ENCODE assay signal across 16 cellular contexts in the genomic region with DNA sequence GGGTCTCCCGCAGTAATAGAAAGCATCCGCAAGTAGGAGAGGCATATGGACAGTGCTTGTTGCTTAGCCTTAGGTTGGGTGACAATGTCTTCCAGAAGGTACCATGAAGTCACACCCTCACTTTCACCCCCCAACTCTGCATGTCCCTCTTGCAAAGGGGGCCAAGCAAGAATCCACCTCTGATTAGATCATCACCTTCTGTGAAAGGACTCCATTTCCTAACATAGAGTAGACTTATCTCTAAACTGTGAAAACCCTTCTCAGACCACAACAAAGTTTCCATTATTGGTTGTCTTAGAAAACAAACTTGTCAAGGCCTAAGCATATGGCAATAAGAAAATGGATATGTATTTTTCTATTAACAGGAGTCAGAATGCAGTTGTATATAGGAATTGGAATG.
A peak's percentile ranks its signal among the peaks of the same experiment; 100 is the strongest.
DNase-seq lines count a peak whose midpoint lies in the region; ATAC-seq, FAIRE-seq and TF ChIP-seq lines count a peak whose summit lies in the region.
"Had no signal": no experiment of that assay in that cellular context is flagged by ENCODE, and none has a peak within 500 bp of the region (broad histone marks: within the 10 kb centered on the region; RNA-seq: fewer than 3 reads in every experiment).

No MANE protein-coding gene starts in this region.

- peak overlapping the region; percentile 57 for H3K4me2 ChIP-seq in keratinocyte (ENCODE audit: control insufficient read depth, extremely low read depth, insufficient read depth, low read depth, low read length)

- H3K4me3 ChIP-seq in ectodermal cell (ENCODE audit: insufficient read depth, low read depth, low read length) = no peak overlapping the region
- H3K4me3 ChIP-seq in keratinocyte (ENCODE audit: control insufficient read depth in 2 of 3, extremely low read depth in 1 of 3, insufficient read depth in 2 of 3, low read depth in 1 of 3, low read length in 3 of 3) = no peak overlapping the region

- dilution Hi-C loops in keratinocyte (cut with MboI; ENCODE audit: extremely low pct_ligation_motif_present, low sequenced_read_pairs) = no loop called here

- H3K4me3 Mint-ChIP-seq in stimulated activated naive CD8-positive, alpha-beta T cell treated with anti-CD3 and anti-CD28 coated beads, Interleukin-15, amount 100 ng/mL, for 72 hours = no peak overlapping the region
- H3K4me3 Mint-ChIP-seq: CD14-positive monocyte; CD8-positive, alpha-beta T cell; HFFc6; IgD-negative memory B cell had no signal

- H4K20me1 ChIP-seq in keratinocyte (ENCODE audit: control insufficient read depth, extremely low read depth, insufficient read depth, low read length) = no peaks in the 10 kb centered on the region

- TF ChIP-seq CTCF in keratinocyte (optimal IDR thresholded peaks at IDR 0.05 in 1 of 3, IDR thresholded peaks at IDR 0.05 in 1 of 3, conservative IDR thresholded peaks at IDR 0.05 in 1 of 3; ENCODE audit: extremely low read depth in 1 of 3, insufficient read depth in 2 of 3, low read length in 3 of 3) = no peak

- H3K27me3 ChIP-seq in ectodermal cell (ENCODE audit: control insufficient read depth, insufficient read depth, low read length, poor library complexity, severe bottlenecking) (no peaks in the 10 kb centered on the region), keratinocyte (ENCODE audit: control insufficient read depth, extremely low read depth, insufficient read depth, low read length) (no peaks in the 10 kb centered on the region)

- H3K27ac ChIP-seq in ectodermal cell (ENCODE audit: insufficient read depth, low read depth, low read length, poor library complexity, severe bottlenecking) = peak overlapping the region; percentile 11
- peak overlapping the region; percentile 6 for H3K27ac ChIP-seq in keratinocyte (ENCODE audit: control insufficient read depth, insufficient read depth, low read length)
- H3K27ac ChIP-seq: 22Rv1 had no signal

- H3K9me3 ChIP-seq in ectodermal cell (ENCODE audit: control insufficient read depth, low read length) (no peaks in the 10 kb centered on the region), keratinocyte (ENCODE audit: control insufficient read depth, low read depth, low read length) (no peaks in the 10 kb centered on the region)

- H3K79me2 ChIP-seq in keratinocyte (ENCODE audit: control insufficient read depth, insufficient read depth, low read length) = no peaks in the 10 kb centered on the region

- no peaks in the 10 kb centered on the region for H3K4me1 Mint-ChIP-seq in stimulated activated naive CD8-positive, alpha-beta T cell treated with anti-CD3 and anti-CD28 coated beads, Interleukin-15, amount 100 ng/mL, for 72 hours
- H3K4me1 Mint-ChIP-seq: CD14-positive monocyte, IgD-negative memory B cell had no signal

- H3K27ac Mint-ChIP-seq in stimulated activated naive CD8-positive, alpha-beta T cell treated with anti-CD3 and anti-CD28 coated beads, Interleukin-15, amount 100 ng/mL, for 72 hours = no peak overlapping the region
- H3K27ac Mint-ChIP-seq: CD8-positive, alpha-beta T cell; HFFc6; IgD-negative memory B cell had no signal

- H3K36me3 ChIP-seq in ectodermal cell (ENCODE audit: control insufficient read depth, insufficient read depth, low read length) (no peaks in the 10 kb centered on the region), keratinocyte (ENCODE audit: control insufficient read depth in 2 of 2, extremely low read depth in 1 of 2, insufficient read depth in 2 of 2, low read length in 2 of 2) (no peaks in the 10 kb centered on the region)

- no peak overlapping the region for H3K9ac ChIP-seq in keratinocyte (ENCODE audit: control insufficient read depth, extremely low read depth, insufficient read depth, low read length)

- peak; percentile 55 for FAIRE-seq in keratinocyte (lab: Jason Lieb, UNC)

- DNase-seq in stimulated activated naive CD8-positive, alpha-beta T cell treated with anti-CD3 and anti-CD28 coated beads, Interleukin-15, amount 100 ng/mL, for 72 hours = no peak
- DNase-seq in stimulated activated naive CD8-positive, alpha-beta T cell treated with anti-CD3 and anti-CD28 coated beads, Interleukin-15, Interleukin-2, amounts not matched to agents 100 U/mL and 50 U/mL, for 24 hours = no peak
- DNase-seq in keratinocyte (ENCODE audit: low read depth, low spot score) = no peak
- DNase-seq in NCI-H1105 (lab: John Stamatoyannopoulos, UW) = no peak
- no peak for DNase-seq in amygdala (lab: John Stamatoyannopoulos, UW)
- DNase-seq: CD8-positive, alpha-beta T cell; COR-L47; DND-41; GDM1; HCEC 1CT; HFFc6 had no signal

- H2AFZ ChIP-seq in keratinocyte (ENCODE audit: control insufficient read depth, low read length) = no peak overlapping the region

- peak; percentile 75 for ATAC-seq in stimulated activated naive CD8-positive, alpha-beta T cell treated with anti-CD3 and anti-CD28 coated beads, Interleukin-15, amount 100 ng/mL, for 72 hours
- no peak for ATAC-seq in stimulated activated naive CD8-positive, alpha-beta T cell treated with anti-CD3 and anti-CD28 coated beads, Interleukin-15, Interleukin-2, amounts not matched to agents 100 U/mL and 50 U/mL, for 24 hours
- no peak for ATAC-seq in HG03432 (IDR thresholded peaks at IDR 0.05; ENCODE audit: unreplicated experiment)
- ATAC-seq: CD8-positive, alpha-beta T cell had no signal

- H3K27me3 Mint-ChIP-seq in stimulated activated naive CD8-positive, alpha-beta T cell treated with anti-CD3 and anti-CD28 coated beads, Interleukin-15, amount 100 ng/mL, for 72 hours = no peaks in the 10 kb centered on the region
- H3K27me3 Mint-ChIP-seq: IgD-negative memory B cell had no signal

- peaks cover 18% of the 10 kb centered on the region for H3K4me1 ChIP-seq in ectodermal cell (ENCODE audit: control insufficient read depth, insufficient read depth, low read length)
- H3K4me1 ChIP-seq in keratinocyte (ENCODE audit: control insufficient read depth, extremely low read depth, insufficient read depth, low read length) = peaks cover 18% of the 10 kb centered on the region

- no peaks in the 10 kb centered on the region for H3K9me3 Mint-ChIP-seq in stimulated activated naive CD8-positive, alpha-beta T cell treated with anti-CD3 and anti-CD28 coated beads, Interleukin-15, amount 100 ng/mL, for 72 hours
- H3K9me3 Mint-ChIP-seq: CD8-positive, alpha-beta T cell; HFFc6; IgD-negative memory B cell had no signal

- WGBS in ectodermal cell, 2 experiments = 91 to 100% methylated on average over 2 of the region's 2 CpGs

- H3K9me1 ChIP-seq in keratinocyte (ENCODE audit: control insufficient read depth, extremely low read depth, insufficient read depth, low read length) = no peaks in the 10 kb centered on the region
